In genomic region chr2:171161425-171162289, GRCh38 we compare ENCODE assay signal across 8 cellular contexts. TPM values are rescaled to one million over a fixed set of nuclear protein-coding genes. Genes with fewer than 3 reads are reported as not detected.
DNase-seq lines count a peak whose midpoint lies in the region; ATAC-seq and TF ChIP-seq lines count a peak whose summit lies in the region.

No MANE protein-coding gene starts in this region.

- H3K4me1 ChIP-seq in adrenal gland (replicated peaks in 1 of 2) (peaks cover 10 to 28% of the 10 kb centered on the region in 2 donors), left lung (peaks cover 11 to 22% of the 10 kb centered on the region in 2 donors), tibial nerve (peaks cover 0 to 24% (median 9%) of the 10 kb centered on the region in 4 donors)

- peak overlapping the region; percentile 78 for H3K4me3 Mint-ChIP-seq in activated naive CD4-positive, alpha-beta T cell treated with anti-CD3 and anti-CD28 coated beads for 36 hours

- DNase-seq in activated naive CD4-positive, alpha-beta T cell treated with anti-CD3 and anti-CD28 coated beads for 36 hours: no peak
- DNase-seq in activated naive CD4-positive, alpha-beta T cell (lab: John Stamatoyannopoulos, UW): no peak
- DNase-seq in adrenal gland (no peak), left lung (no peak), tibial nerve (ENCODE audit: low spot score in 2 of 2) (no peak), cerebellar cortex (ENCODE audit: low spot score) (no peak), H4 (ENCODE audit: low spot score) (no peak), RKO (ENCODE audit: low spot score) (no peak)

- ATAC-seq in left lung: no peak

- TF ChIP-seq CTCF in adrenal gland (IDR thresholded peaks at IDR 0.05) (no peak), left lung (IDR thresholded peaks at IDR 0.05) (no peak), tibial nerve (IDR thresholded peaks at IDR 0.05) (no peak)

- H3K36me3 ChIP-seq in adrenal gland (replicated peaks in 1 of 2): no peaks in the 10 kb centered on the region
- no peaks in the 10 kb centered on the region for H3K36me3 ChIP-seq in left lung
- H3K36me3 ChIP-seq in tibial nerve: no peaks in the 10 kb centered on the region

- TF ChIP-seq POLR2A in adrenal gland (IDR thresholded peaks at IDR 0.05) (no peak), tibial nerve (IDR thresholded peaks at IDR 0.05) (no peak)

- peaks cover 4% of the 10 kb centered on the region for H3K36me3 Mint-ChIP-seq in activated naive CD4-positive, alpha-beta T cell treated with anti-CD3 and anti-CD28 coated beads for 36 hours (ENCODE audit: low read depth)

- CTCF ChIA-PET in activated naive CD4-positive, alpha-beta T cell treated with anti-CD3 and anti-CD28 coated beads for 36 hours (lab: Charles Lee): interaction anchor here (0.7 to 1.6 kb wide), 6 partner anchors 19 to 255 kb away, joined by 3 to 4 read pairs (median 4); partner anchors contain the start of gene GORASP2

- H3K9me3 ChIP-seq in adrenal gland (replicated peaks in 1 of 3) (no peaks in the 10 kb centered on the region), left lung (no peaks in the 10 kb centered on the region), tibial nerve (no peaks in the 10 kb centered on the region)

- intact Hi-C loops in activated naive CD4-positive, alpha-beta T cell treated with anti-CD3 and anti-CD28 coated beads for 36 hours (cut with micrococcal nuclease): loop anchor here (2.0 to 10.0 kb wide), 4 partner anchors 49 to 943 kb away; partner anchors contain the start of genes DLX2 and SLC25A12
- intact Hi-C loops in adrenal gland (cut with DNase I): loop anchor here (5.0 to 10.0 kb wide), 2 partner anchors 187 to 251 kb away; no protein-coding TSS in a partner anchor
- intact Hi-C loops in left lung (cut with DNase I): no loop called here

- WGBS in adrenal gland, 4 donors: 25 to 27% (median 27%) methylated on average over 12 of the region's 12 CpGs
- 33 to 34% methylated on average over 12 of the region's 12 CpGs for WGBS in tibial nerve, 2 donors

- H3K27me3 ChIP-seq in adrenal gland: no peaks in the 10 kb centered on the region
- no peaks in the 10 kb centered on the region for H3K27me3 ChIP-seq in left lung
- no peaks in the 10 kb centered on the region for H3K27me3 ChIP-seq in tibial nerve

- no peaks in the 10 kb centered on the region for H3K27me3 Mint-ChIP-seq in activated naive CD4-positive, alpha-beta T cell treated with anti-CD3 and anti-CD28 coated beads for 36 hours (ENCODE audit: low read depth)

- TF ChIP-seq EP300 in tibial nerve (IDR thresholded peaks at IDR 0.05): no peak

- peaks cover 46% of the 10 kb centered on the region for H3K4me1 Mint-ChIP-seq in activated naive CD4-positive, alpha-beta T cell treated with anti-CD3 and anti-CD28 coated beads for 36 hours (ENCODE audit: low read depth)

- H3K9me3 Mint-ChIP-seq in activated naive CD4-positive, alpha-beta T cell treated with anti-CD3 and anti-CD28 coated beads for 36 hours: no peaks in the 10 kb centered on the region

- peak overlapping the region in 3 of 4 donors; percentile 38 to 77 (median 55) for H3K4me3 ChIP-seq in adrenal gland
- peak overlapping the region; percentile 68 to 75 for H3K4me3 ChIP-seq in left lung
- H3K4me3 ChIP-seq in tibial nerve: peak overlapping the region; percentile 44 to 92 (median 82)

- H3K27ac Mint-ChIP-seq in activated naive CD4-positive, alpha-beta T cell treated with anti-CD3 and anti-CD28 coated beads for 36 hours: peak overlapping the region; percentile 89

- H3K27ac ChIP-seq in adrenal gland (peak overlapping the region; percentile 39 to 99 (median 97)), left lung (peak overlapping the region; percentile 92 to 96), tibial nerve (peak overlapping the region; percentile 93 to 99 (median 98))

RNA-seq across cellular contexts. Expression of gene TLK1, which starts 1.0 kb away (rescaled TPM):
- 10 to 100 TPM; 54.5 to 55.9 TPM for total RNA-seq in activated naive CD4-positive, alpha-beta T cell treated with anti-CD3 and anti-CD28 coated beads for 36 hours
- 10 to 100 TPM; 25.7 to 84.0 (median 60.7) TPM for total RNA-seq in adrenal gland
- 10 to 100 TPM; 16.5 to 41.4 (median 27.6) TPM for polyA plus RNA-seq in adrenal gland
- total RNA-seq in left lung: 10 to 100 TPM; 48.2 to 49.8 TPM
- total RNA-seq in tibial nerve: 10 to 100 TPM; 25.7 to 54.7 (median 45.4) TPM
- total RNA-seq in H4 (2014; rRNA removed; shearing (Covaris generic)): 7.8 and 9.0 TPM in 2 replicates

Comparison
In these comparisons a context has a peak if more than half of its experiments do, and no peak if none do; other contexts are left out.
1. intact Hi-C loops: an anchor here in activated naive CD4-positive, alpha-beta T cell treated with anti-CD3 and anti-CD28 coated beads for 36 hours (2.0 to 10.0 kb wide) and adrenal gland (5.0 to 10.0 kb wide); none called in left lung.